ENCODE assay signal across 8 cellular contexts in the genomic region with DNA sequence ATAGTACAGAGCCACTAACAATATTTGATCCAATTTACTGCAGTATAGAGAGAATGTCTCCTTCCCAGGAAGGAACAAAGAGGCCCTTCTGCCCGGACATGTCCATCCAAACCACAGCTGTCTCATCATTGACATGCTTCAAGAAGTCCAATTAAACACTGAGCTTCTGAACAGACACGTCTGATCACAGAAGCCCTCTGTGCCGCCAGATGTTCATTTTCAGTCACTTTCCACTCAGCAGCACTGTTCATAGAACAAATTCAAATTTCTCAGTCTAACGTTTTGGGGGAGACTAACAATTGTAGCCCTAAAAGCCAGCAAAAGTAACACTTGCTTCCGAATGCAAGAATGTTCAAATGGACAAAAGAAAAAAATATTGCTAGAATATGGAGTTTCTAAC. TPM values are rescaled to one million over a fixed set of nuclear protein-coding genes. Genes with fewer than 3 reads are reported as not detected.
DNase-seq lines count a peak whose midpoint lies in the region; ATAC-seq lines count a peak whose summit lies in the region.

No MANE protein-coding gene starts in this region.

- no peak for DNase-seq in stimulated activated naive CD8-positive, alpha-beta T cell treated with anti-CD3 and anti-CD28 coated beads, Interleukin-15, Interleukin-2, amounts not matched to agents 100 U/mL and 50 U/mL, for 24 hours
- DNase-seq in activated CD4-positive, alpha-beta memory T cell treated with anti-CD3 and anti-CD28 coated beads, Interleukin-2, amount 10 ng/mL, durations not matched to agents 7 days and 5 days = no peak
- DNase-seq in inferior parietal cortex (ENCODE audit: extremely low spot score) = peak; percentile 70
- DNase-seq in substantia nigra (lab: John Stamatoyannopoulos, UW) = peak in 34 of 49 donors; percentile 3 to 78 (median 31)
- DNase-seq in activated gamma-delta T cell (lab: John Stamatoyannopoulos, UW) = no peak
- DNase-seq in GOT3 (lab: John Stamatoyannopoulos, UW) = no peak

- H3K36me3 Mint-ChIP-seq in stimulated activated naive CD8-positive, alpha-beta T cell treated with anti-CD3 and anti-CD28 coated beads, Interleukin-15, Interleukin-2, amounts not matched to agents 100 ng/mL and 50 ng/mL, for 24 hours (ENCODE audit: low read depth) = peaks cover 42% of the 10 kb centered on the region
- H3K36me3 Mint-ChIP-seq in activated CD4-positive, alpha-beta memory T cell treated with anti-CD3 and anti-CD28 coated beads, Interleukin-2, amount 10 ng/mL, durations not matched to agents 7 days and 5 days (ENCODE audit: low read depth) = peaks cover 35% of the 10 kb centered on the region

- CTCF ChIA-PET in activated CD4-positive, alpha-beta memory T cell treated with anti-CD3 and anti-CD28 coated beads, Interleukin-2, amount 10 ng/mL, durations not matched to agents 7 days and 5 days (lab: Charles Lee) = interaction anchor here (1.6 to 3.3 kb wide), 2 partner anchors 12 to 16 kb away, joined by 5 to 17 read pairs; a partner anchor contains a TSS

- H3K27me3 Mint-ChIP-seq in stimulated activated naive CD8-positive, alpha-beta T cell treated with anti-CD3 and anti-CD28 coated beads, Interleukin-15, Interleukin-2, amounts not matched to agents 100 ng/mL and 50 ng/mL, for 24 hours = no peaks in the 10 kb centered on the region
- H3K27me3 Mint-ChIP-seq in activated CD4-positive, alpha-beta memory T cell treated with anti-CD3 and anti-CD28 coated beads, Interleukin-2, amount 10 ng/mL, durations not matched to agents 7 days and 5 days = no peaks in the 10 kb centered on the region

- POLR2A ChIA-PET in activated CD4-positive, alpha-beta memory T cell treated with anti-CD3 and anti-CD28 coated beads, Interleukin-2, amount 10 ng/mL, durations not matched to agents 7 days and 5 days (lab: Charles Lee) = interaction anchor here (1.2 to 10.1 kb wide), 5 partner anchors 10 to 39 kb away, joined by 3 to 165 read pairs (median 10); a partner anchor contains a TSS

- no peak for ATAC-seq in stimulated activated naive CD8-positive, alpha-beta T cell treated with anti-CD3 and anti-CD28 coated beads, Interleukin-15, Interleukin-2, amounts not matched to agents 100 U/mL and 50 U/mL, for 24 hours
- no peak for ATAC-seq in HG03135 (IDR thresholded peaks at IDR 0.05; ENCODE audit: unreplicated experiment)

- peak overlapping the region; percentile 56 for H3K27ac ChIP-seq in substantia nigra (ENCODE audit: low read depth, low read length, poor library complexity, severe bottlenecking)

- no peaks in the 10 kb centered on the region for H3K9me3 Mint-ChIP-seq in stimulated activated naive CD8-positive, alpha-beta T cell treated with anti-CD3 and anti-CD28 coated beads, Interleukin-15, Interleukin-2, amounts not matched to agents 100 ng/mL and 50 ng/mL, for 24 hours
- no peaks in the 10 kb centered on the region for H3K9me3 Mint-ChIP-seq in activated CD4-positive, alpha-beta memory T cell treated with anti-CD3 and anti-CD28 coated beads, Interleukin-2, amount 10 ng/mL, durations not matched to agents 7 days and 5 days

- peak overlapping the region; percentile 60 for H3K4me3 Mint-ChIP-seq in stimulated activated naive CD8-positive, alpha-beta T cell treated with anti-CD3 and anti-CD28 coated beads, Interleukin-15, Interleukin-2, amounts not matched to agents 100 ng/mL and 50 ng/mL, for 24 hours
- peak overlapping the region; percentile 31 for H3K4me3 Mint-ChIP-seq in activated CD4-positive, alpha-beta memory T cell treated with anti-CD3 and anti-CD28 coated beads, Interleukin-2, amount 10 ng/mL, durations not matched to agents 7 days and 5 days

- peaks cover 61% of the 10 kb centered on the region for H3K4me1 Mint-ChIP-seq in stimulated activated naive CD8-positive, alpha-beta T cell treated with anti-CD3 and anti-CD28 coated beads, Interleukin-15, Interleukin-2, amounts not matched to agents 100 ng/mL and 50 ng/mL, for 24 hours (ENCODE audit: low read depth)
- H3K4me1 Mint-ChIP-seq in activated CD4-positive, alpha-beta memory T cell treated with anti-CD3 and anti-CD28 coated beads, Interleukin-2, amount 10 ng/mL, durations not matched to agents 7 days and 5 days = peaks cover 51% of the 10 kb centered on the region

- H3K27ac Mint-ChIP-seq in stimulated activated naive CD8-positive, alpha-beta T cell treated with anti-CD3 and anti-CD28 coated beads, Interleukin-15, Interleukin-2, amounts not matched to agents 100 ng/mL and 50 ng/mL, for 24 hours = peak overlapping the region; percentile 99
- peak overlapping the region; percentile 98 for H3K27ac Mint-ChIP-seq in activated CD4-positive, alpha-beta memory T cell treated with anti-CD3 and anti-CD28 coated beads, Interleukin-2, amount 10 ng/mL, durations not matched to agents 7 days and 5 days

RNA-seq across cellular contexts. Expression of a gene that starts 15.3 kb away (rescaled TPM):
- total RNA-seq in activated CD4-positive, alpha-beta memory T cell treated with anti-CD3 and anti-CD28 coated beads, Interleukin-2, amount 10 ng/mL, durations not matched to agents 7 days and 5 days = 10 to 100 TPM; 68.9 to 70.9 TPM

RNA-seq across cellular contexts. Expression of a gene that starts 39.1 kb away (rescaled TPM):
- total RNA-seq in activated CD4-positive, alpha-beta memory T cell treated with anti-CD3 and anti-CD28 coated beads, Interleukin-2, amount 10 ng/mL, durations not matched to agents 7 days and 5 days = 10 to 100 TPM; 45.3 to 46.6 TPM

Comparison
In these comparisons a context has a peak if more than half of its experiments do, and no peak if none do; other contexts are left out.
1. DNase-seq: peak in inferior parietal cortex (single experiment) and substantia nigra (34 of 49); none in stimulated activated naive CD8-positive, alpha-beta T cell treated with anti-CD3 and anti-CD28 coated beads, Interleukin-15, Interleukin-2, amounts not matched to agents 100 U/mL and 50 U/mL, for 24 hours (single experiment), activated CD4-positive, alpha-beta memory T cell treated with anti-CD3 and anti-CD28 coated beads, Interleukin-2, amount 10 ng/mL, durations not matched to agents 7 days and 5 days (single experiment), activated gamma-delta T cell (single experiment) and GOT3 (single experiment).